8 cellular contexts compared by ENCODE assay signal in genomic region chrX:115289465-115289864, GRCh38. TPM values are rescaled to one million over a fixed set of nuclear protein-coding genes. Genes with fewer than 3 reads are reported as not detected.
"Had no signal": no experiment of that assay in that cellular context is flagged by ENCODE, and none has a peak within 500 bp of the region (broad histone marks: within the 10 kb centered on the region; RNA-seq: fewer than 3 reads in every experiment).

A gene with protein sequence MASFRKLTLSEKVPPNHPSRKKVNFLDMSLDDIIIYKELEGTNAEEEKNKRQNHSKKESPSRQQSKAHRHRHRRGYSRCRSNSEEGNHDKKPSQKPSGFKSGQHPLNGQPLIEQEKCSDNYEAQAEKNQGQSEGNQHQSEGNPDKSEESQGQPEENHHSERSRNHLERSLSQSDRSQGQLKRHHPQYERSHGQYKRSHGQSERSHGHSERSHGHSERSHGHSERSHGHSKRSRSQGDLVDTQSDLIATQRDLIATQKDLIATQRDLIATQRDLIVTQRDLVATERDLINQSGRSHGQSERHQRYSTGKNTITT (plus strand): TSS chrX:115289715. CDS start chrX:115289760, 45 bp downstream.

- H3K27ac ChIP-seq: HL-60 had no signal

- H3K4me3 ChIP-seq: GM23338 had no signal

- DNase-seq: H9, HCEC 1CT had no signal

- ATAC-seq: GM23338, HepG2 had no signal

RNA-seq across cellular contexts. Expression of the gene that starts here (rescaled TPM):
- total RNA-seq: GM23338, H9, HepG2, HT1080 had no signal
- polyA plus RNA-seq: GM23338, H1, HepG2, IgD-negative memory B cell had no signal
